Comparison of ENCODE assay signal across 17 cellular contexts in genomic region chr5:98777295-98777694, GRCh38.
A peak's percentile ranks its signal among the peaks of the same experiment; 100 is the strongest.
DNase-seq lines count a peak whose midpoint lies in the region; TF ChIP-seq lines count a peak whose summit lies in the region.
"Had no signal": no experiment of that assay in that cellular context is flagged by ENCODE, and none has a peak within 500 bp of the region (broad histone marks: within the 10 kb centered on the region; RNA-seq: fewer than 3 reads in every experiment).

No MANE protein-coding gene starts in this region.

- TF ChIP-seq CTCF in HFF-Myc (IDR thresholded peaks at IDR 0.05; ENCODE audit: low read depth, low read length, missing control alignments) (no peak), brain microvascular endothelial cell (IDR thresholded peaks at IDR 0.05; ENCODE audit: low read depth, low read length, missing control alignments) (no peak), nephron (IDR thresholded peaks at IDR 0.05; ENCODE audit: unreplicated experiment in 3 of 3) (no peak)

- peaks cover 35% of the 10 kb centered on the region for H3K4me1 ChIP-seq in ACC112 (ENCODE audit: control insufficient read depth, insufficient read depth, low read length, unreplicated experiment)

- peak overlapping the region; percentile 20 to 66 (median 39) for H3K4me3 Mint-ChIP-seq in nephron
- H3K4me3 Mint-ChIP-seq: activated CD4-positive, alpha-beta memory T cell treated with anti-CD3 and anti-CD28 coated beads for 36 hours; activated naive CD8-positive, alpha-beta T cell treated with anti-CD3 and anti-CD28 coated beads, Interleukin-2, amount 10 ng/mL, durations not matched to agents 7 days and 5 days; activated T-cell treated with anti-CD3 and anti-CD28 coated beads, Interleukin-2, amount 50 U/mL, for 72 hours had no signal

- H3K27me3 ChIP-seq in ACC112 (ENCODE audit: insufficient read depth, low read length) (no peaks in the 10 kb centered on the region), brain microvascular endothelial cell (replicated peaks) (no peaks in the 10 kb centered on the region)
- H3K27me3 ChIP-seq: thyroid gland had no signal

- in situ Hi-C loops in brain microvascular endothelial cell (cut with HindIII; ENCODE audit: low pct_ligation_motif_present, low sequenced_read_pairs): no loop called here

- peak overlapping the region; percentile 40 for H3K4me3 ChIP-seq in ACC112 (ENCODE audit: low read depth, low read length)
- H3K4me3 ChIP-seq in HFF-Myc (replicated peaks; ENCODE audit: low read depth, low read length): peak overlapping the region; percentile 84
- peak overlapping the region; percentile 18 for H3K4me3 ChIP-seq in brain microvascular endothelial cell (ENCODE audit: low read depth, low read length)
- H3K4me3 ChIP-seq: thyroid gland had no signal

- no peak overlapping the region for H3K27ac ChIP-seq in ACC112 (ENCODE audit: low read depth, low read length)
- no peak overlapping the region for H3K27ac ChIP-seq in brain microvascular endothelial cell
- H3K27ac ChIP-seq: thyroid gland had no signal

- peaks cover 28% of the 10 kb centered on the region for H3K36me3 Mint-ChIP-seq in nephron (ENCODE audit: low read depth)
- H3K36me3 Mint-ChIP-seq: activated naive CD8-positive, alpha-beta T cell treated with anti-CD3 and anti-CD28 coated beads, Interleukin-2, amount 10 ng/mL, durations not matched to agents 7 days and 5 days had no signal

- no peak overlapping the region for H3K27ac Mint-ChIP-seq in nephron
- H3K27ac Mint-ChIP-seq: activated CD4-positive, alpha-beta memory T cell treated with anti-CD3 and anti-CD28 coated beads for 36 hours; activated naive CD8-positive, alpha-beta T cell treated with anti-CD3 and anti-CD28 coated beads, Interleukin-2, amount 10 ng/mL, durations not matched to agents 7 days and 5 days; activated T-cell treated with anti-CD3 and anti-CD28 coated beads, Interleukin-2, amount 50 U/mL, for 72 hours had no signal

- no peak overlapping the region for H2AFZ ChIP-seq in ACC112 (ENCODE audit: low read length, unreplicated experiment)

- DNase-seq in HFF-Myc (ENCODE audit: extremely low read depth, low read depth) (no peak), brain microvascular endothelial cell (no peak), Ammon's horn (ENCODE audit: low spot score) (no peak), NCI-H2107 (lab: John Stamatoyannopoulos, UW) (no peak), inferior parietal cortex (ENCODE audit: extremely low spot score) (no peak)
- no peak for DNase-seq in activated CD4-positive, CD25-positive, alpha-beta regulatory T cell (lab: John Stamatoyannopoulos, UW)
- DNase-seq: activated CD4-positive, alpha-beta memory T cell treated with anti-CD3 and anti-CD28 coated beads for 36 hours; activated naive CD8-positive, alpha-beta T cell treated with anti-CD3 and anti-CD28 coated beads, Interleukin-2, amount 10 ng/mL, durations not matched to agents 7 days and 5 days; activated T-cell treated with anti-CD3 and anti-CD28 coated beads, Interleukin-2, amount 50 U/mL, for 72 hours; caudate nucleus; GF-D8; KBM-7; NCI-H1105; NCI-H226; thyroid gland had no signal

- peaks cover 90% of the 10 kb centered on the region for H3K79me2 ChIP-seq in ACC112 (ENCODE audit: control insufficient read depth, insufficient read depth, low read length, unreplicated experiment)

- H3K27me3 Mint-ChIP-seq in nephron (ENCODE audit: low read depth): no peaks in the 10 kb centered on the region

- peaks cover 51% of the 10 kb centered on the region for H3K4me1 Mint-ChIP-seq in nephron

- H3K36me3 ChIP-seq in ACC112 (ENCODE audit: insufficient read depth, low read length) (peaks cover 43% of the 10 kb centered on the region), brain microvascular endothelial cell (replicated peaks) (peaks cover 25% of the 10 kb centered on the region)
- H3K36me3 ChIP-seq: thyroid gland had no signal

- H3K9me3 Mint-ChIP-seq in nephron: no peaks in the 10 kb centered on the region
- H3K9me3 Mint-ChIP-seq: activated CD4-positive, alpha-beta memory T cell treated with anti-CD3 and anti-CD28 coated beads for 36 hours; activated naive CD8-positive, alpha-beta T cell treated with anti-CD3 and anti-CD28 coated beads, Interleukin-2, amount 10 ng/mL, durations not matched to agents 7 days and 5 days; activated T-cell treated with anti-CD3 and anti-CD28 coated beads, Interleukin-2, amount 50 U/mL, for 72 hours had no signal

Comparison
In these comparisons a context has a peak if more than half of its experiments do, and no peak if none do; other contexts are left out.
1. H3K4me3 ChIP-seq: peak in every context shown above with its lines; median percentile 84 in HFF-Myc; 40 in ACC112; 18 in brain microvascular endothelial cell.